Comparison of ENCODE assay signal across 8 cellular contexts in the genomic region with DNA sequence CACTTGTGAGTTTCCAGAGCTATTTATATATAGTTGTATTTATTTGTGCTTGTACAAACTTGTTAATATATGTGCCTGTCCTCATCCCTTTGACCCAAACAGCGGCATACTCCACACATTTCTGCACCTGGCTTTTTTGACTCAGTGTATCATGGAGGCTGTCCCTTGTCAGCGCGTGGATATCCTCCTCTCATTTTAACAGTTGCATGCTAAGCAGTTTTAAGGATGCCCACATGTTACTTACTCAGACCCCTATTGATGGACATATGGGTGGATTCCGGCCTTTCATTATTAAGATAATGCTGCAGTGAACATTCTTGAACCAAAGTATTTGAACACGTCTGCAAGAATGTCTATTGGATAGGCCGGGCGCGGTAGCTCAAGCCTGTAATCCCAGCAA. TPM values are rescaled to one million over a fixed set of nuclear protein-coding genes. Genes with fewer than 3 reads are reported as not detected.
A peak's percentile ranks its signal among the peaks of the same experiment; 100 is the strongest.
DNase-seq lines count a peak whose midpoint lies in the region; ATAC-seq and TF ChIP-seq lines count a peak whose summit lies in the region.

No MANE protein-coding gene starts in this region.

- TF ChIP-seq CTCF in RWPE2 (IDR thresholded peaks at IDR 0.05; ENCODE audit: poor library complexity, severe bottlenecking) (no peak), epithelial cell of esophagus (IDR thresholded peaks at IDR 0.05; ENCODE audit: insufficient read depth, low read depth, low read length, missing control alignments) (no peak), psoas muscle (IDR thresholded peaks at IDR 0.05) (no peak)

- ATAC-seq in RWPE2 (ENCODE audit: low read depth) (no peak), psoas muscle (no peak), HG03196 (IDR thresholded peaks at IDR 0.05; ENCODE audit: unreplicated experiment) (no peak)

- WGBS in psoas muscle, 3 donors = 89 to 91% (median 90%) methylated on average over 8 of the region's 8 CpGs

- H3K27ac ChIP-seq in RWPE2 (ENCODE audit: poor library complexity, severe bottlenecking) (peak overlapping the region; percentile 86), psoas muscle (no peak overlapping the region)

- peaks cover 4% of the 10 kb centered on the region for H3K9me3 Mint-ChIP-seq in T-helper 2 cell treated with Interferon-gamma antibody and Interleukin-4, amounts not matched to agents 5 μg/mL and 100 μg/mL, for 36 hours

- DNase-seq in T-helper 2 cell treated with Interferon-gamma antibody and Interleukin-4, amounts not matched to agents 5 μg/mL and 100 μg/mL, for 36 hours (ENCODE audit: low spot score) = no peak
- DNase-seq in T-helper 2 cell = no peak
- no peak for DNase-seq in RWPE2 (ENCODE audit: low spot score)
- peak; percentile 38 for DNase-seq in epithelial cell of esophagus (ENCODE audit: low read depth)
- DNase-seq in psoas muscle = no peak
- DNase-seq in MV-4-11 (lab: John Stamatoyannopoulos, UW) = no peak
- no peak for DNase-seq in pons (ENCODE audit: low spot score)

- H3K27me3 Mint-ChIP-seq in T-helper 2 cell treated with Interferon-gamma antibody and Interleukin-4, amounts not matched to agents 5 μg/mL and 100 μg/mL, for 36 hours (ENCODE audit: low read depth) = no peaks in the 10 kb centered on the region

- no peaks in the 10 kb centered on the region for H3K9me3 ChIP-seq in RWPE2 (ENCODE audit: severe bottlenecking)
- H3K9me3 ChIP-seq in psoas muscle = no peaks in the 10 kb centered on the region

- no peak overlapping the region for H3K4me3 ChIP-seq in RWPE2 (ENCODE audit: severe bottlenecking)
- no peak overlapping the region for H3K4me3 ChIP-seq in epithelial cell of esophagus (ENCODE audit: low read length)
- peak overlapping the region; percentile 79 for H3K4me3 ChIP-seq in psoas muscle

- intact Hi-C loops in psoas muscle (cut with DNase I) = no loop called here

- H3K4me1 ChIP-seq in RWPE2 (ENCODE audit: insufficient read depth, poor library complexity, severe bottlenecking) (peaks cover 17% of the 10 kb centered on the region), psoas muscle (no peaks in the 10 kb centered on the region)

- H3K36me3 Mint-ChIP-seq in T-helper 2 cell treated with Interferon-gamma antibody and Interleukin-4, amounts not matched to agents 5 μg/mL and 100 μg/mL, for 36 hours (ENCODE audit: low read depth) = peaks cover 10% of the 10 kb centered on the region

- H3K4me3 Mint-ChIP-seq in T-helper 2 cell treated with Interferon-gamma antibody and Interleukin-4, amounts not matched to agents 5 μg/mL and 100 μg/mL, for 36 hours = peak overlapping the region; percentile 64

- no peak overlapping the region for H3K27ac Mint-ChIP-seq in T-helper 2 cell treated with Interferon-gamma antibody and Interleukin-4, amounts not matched to agents 5 μg/mL and 100 μg/mL, for 36 hours

- H3K36me3 ChIP-seq in RWPE2 (ENCODE audit: low read depth) (no peaks in the 10 kb centered on the region), psoas muscle (ENCODE audit: insufficient read depth in 1 of 2, low read depth in 1 of 2) (no peaks in the 10 kb centered on the region)

- H3K4me1 Mint-ChIP-seq in T-helper 2 cell treated with Interferon-gamma antibody and Interleukin-4, amounts not matched to agents 5 μg/mL and 100 μg/mL, for 36 hours (ENCODE audit: low read depth) = peaks cover 51% of the 10 kb centered on the region

- H3K27me3 ChIP-seq in RWPE2 (ENCODE audit: insufficient read depth, poor library complexity, severe bottlenecking) (no peaks in the 10 kb centered on the region), psoas muscle (ENCODE audit: insufficient read depth in 3 of 3, low read length in 2 of 3) (no peaks in the 10 kb centered on the region)

RNA-seq across cellular contexts. Expression of gene MREG, which starts 0.7 kb away (rescaled TPM):
- total RNA-seq in psoas muscle = under 1 TPM; 0.24 to 0.64 (median 0.43) TPM
- polyA plus RNA-seq in psoas muscle = 1 to 10 TPM in 1 of 3 donors, under 1 TPM in 2; 0.34 to 6.8 (median 0.37) TPM
